26 cellular contexts compared by ENCODE assay signal in genomic region chr2:167817908-167818307, GRCh38.
"Had no signal": no experiment of that assay in that cellular context is flagged by ENCODE, and none has a peak within 500 bp of the region (broad histone marks: within the 10 kb centered on the region; RNA-seq: fewer than 3 reads in every experiment).

No MANE protein-coding gene starts in this region.

- H3K27me3 ChIP-seq: stomach, suprapubic skin, testis, thyroid gland, tibial artery, tibial nerve, transverse colon, upper lobe of left lung, upper lobe of right lung, uterus, vagina had no signal

- H3K9me3 ChIP-seq: stomach, suprapubic skin, testis, thoracic aorta, thyroid gland, tibial artery, tibial nerve, transverse colon, upper lobe of left lung, upper lobe of right lung, uterus, vagina had no signal

- H3K4me1 ChIP-seq: suprapubic skin, testis, thyroid gland, tibial artery, tibial nerve, transverse colon, upper lobe of left lung, upper lobe of right lung, uterus, vagina had no signal

- FAIRE-seq: urothelium cell line had no signal

- H3K27ac ChIP-seq: stomach, suprapubic skin, testis, thoracic aorta, thyroid gland, tibial artery, tibial nerve, transverse colon, upper lobe of left lung, upper lobe of right lung, uterus, vagina had no signal

- ATAC-seq: stimulated activated effector memory CD8-positive, alpha-beta T cell treated with anti-CD3 and anti-CD28 coated beads, Interleukin-12 subunit alpha, Interleukin-12 subunit beta, amount 100 ng/mL, for 72 hours; stimulated activated memory B cell treated with anti-CD40 and anti-IgM and Interleukin-4, amounts not matched to agents 10 μg/mL and 1 μg/mL and 100 μg/mL, for 72 hours; stimulated activated naive B cell treated with anti-CD40 and anti-IgM and Interleukin-4, amounts not matched to agents 10 μg/mL and 1 μg/mL and 100 μg/mL, for 72 hours; stimulated activated naive CD8-positive, alpha-beta T cell treated with anti-CD3 and anti-CD28 coated beads, Interleukin-15, amount 100 ng/mL, for 72 hours; stimulated activated naive CD8-positive, alpha-beta T cell treated with anti-CD3 and anti-CD28 coated beads, Interleukin-15, Interleukin-2, amounts not matched to agents 100 U/mL and 50 U/mL, for 24 hours; upper lobe of right lung had no signal

- H3K4me3 ChIP-seq: stomach, suprapubic skin, testis, thoracic aorta, thyroid gland, tibial artery, tibial nerve, transverse colon, upper lobe of left lung, upper lobe of right lung, uterus, vagina had no signal

- DNase-seq: stimulated activated CD4-positive, alpha-beta T cell treated with anti-CD3 and anti-CD28 coated beads, Interleukin-2, amount 100 ng/mL, for 48 hours; stimulated activated CD4-positive, alpha-beta T cell treated with anti-CD3 and anti-CD28 coated beads, Interleukin-4, amount 100 ng/mL, for 1 hour; stimulated activated CD4-positive, alpha-beta T cell treated with anti-CD3 and anti-CD28 coated beads, Interleukin-4, amount 100 ng/mL, for 24 hours; stimulated activated CD4-positive, alpha-beta T cell treated with anti-CD3 and anti-CD28 coated beads, Interleukin-4, amount 100 ng/mL, for 4 hours; stimulated activated CD8-positive, alpha-beta memory T cell treated with anti-CD3 and anti-CD28 coated beads, Interleukin-4, amount 100 ng/mL, for 48 hours; stimulated activated naive B cell treated with anti-CD40 and anti-IgM and Interleukin-4, amounts not matched to agents 10 μg/mL and 1 μg/mL and 100 μg/mL, for 72 hours; stimulated activated naive CD4-positive, alpha-beta T cell; stimulated activated naive CD4-positive, alpha-beta T cell treated with Interleukin-2 at 50 U/mL for 16 hours; stimulated activated naive CD8-positive, alpha-beta T cell treated with anti-CD3 and anti-CD28 coated beads, Interleukin-15, amount 100 ng/mL, for 72 hours; stimulated activated naive CD8-positive, alpha-beta T cell treated with anti-CD3 and anti-CD28 coated beads, Interleukin-15, Interleukin-2, amounts not matched to agents 100 U/mL and 50 U/mL, for 24 hours; stomach; testis; thyroid gland; tibial artery; transverse colon; trophoblast cell; upper lobe of left lung; upper lobe of right lung; uterus had no signal

- H3K36me3 ChIP-seq: stomach, suprapubic skin, thoracic aorta, thyroid gland, tibial artery, tibial nerve, transverse colon, upper lobe of left lung, upper lobe of right lung, uterus, vagina had no signal
